ENCODE assay signal across 8 cellular contexts in genomic region chr19:47765522-47766358, GRCh38. TPM values are rescaled to one million over a fixed set of nuclear protein-coding genes. Genes with fewer than 3 reads are reported as not detected.
DNase-seq lines count a peak whose midpoint lies in the region; ATAC-seq, FAIRE-seq and TF ChIP-seq lines count a peak whose summit lies in the region.

No MANE protein-coding gene starts in this region.

- no peak overlapping the region for H3K4me3 ChIP-seq in CD8-positive, alpha-beta memory T cell (ENCODE audit: low read length)
- H3K4me3 ChIP-seq in body of pancreas (no peak overlapping the region), kidney (ENCODE audit: low read length in 2 of 2) (no peak overlapping the region)

- H3K4me1 ChIP-seq in CD8-positive, alpha-beta memory T cell (ENCODE audit: insufficient read depth, low read length), result no peaks in the 10 kb centered on the region
- peaks cover 8% of the 10 kb centered on the region for H3K4me1 ChIP-seq in body of pancreas
- H3K4me1 ChIP-seq in kidney (ENCODE audit: control insufficient read depth in 1 of 2, insufficient read depth in 1 of 2, low read depth in 1 of 2, low read length in 2 of 2), result no peaks in the 10 kb centered on the region

- H3K27ac Mint-ChIP-seq in CD8-positive, alpha-beta memory T cell, result no peak overlapping the region
- no peak overlapping the region for H3K27ac Mint-ChIP-seq in stimulated activated naive B cell treated with anti-CD40 and anti-IgM and Interleukin-4, amounts not matched to agents 10 μg/mL and 1 μg/mL and 100 μg/mL, for 72 hours

- WGBS in body of pancreas, 2 donors, result 23 to 28% methylated on average over 13 to 19 of the region's 19 CpGs

- no peak overlapping the region for H3K27ac ChIP-seq in CD8-positive, alpha-beta memory T cell (ENCODE audit: low read depth, low read length)
- H3K27ac ChIP-seq in RWPE1 (no peak overlapping the region), body of pancreas (no peak overlapping the region), kidney (ENCODE audit: low read depth in 2 of 2, low read length in 2 of 2) (no peak overlapping the region)

- CTCF ChIA-PET in CD8-positive, alpha-beta memory T cell (lab: Charles Lee), result interaction anchor here (1.2 to 1.3 kb wide), 3 partner anchors 11 to 99 kb away, joined by 3 to 5 read pairs (median 3); no protein-coding TSS in a partner anchor
- CTCF ChIA-PET in RWPE1 (lab: Yijun Ruan, JAX), result interaction anchor here (0.6 to 1.3 kb wide), 5 partner anchors 17 to 839 kb away, joined by 3 to 6 read pairs (median 5); no protein-coding TSS in a partner anchor

- intact Hi-C loops in body of pancreas (cut with DNase I) (no loop called here), kidney (cut with DNase I) (no loop called here)

- no peaks in the 10 kb centered on the region for H3K36me3 Mint-ChIP-seq in CD8-positive, alpha-beta memory T cell
- peaks cover 3 to 4% of the 10 kb centered on the region in 2 donors for H3K36me3 Mint-ChIP-seq in stimulated activated naive B cell treated with anti-CD40 and anti-IgM and Interleukin-4, amounts not matched to agents 10 μg/mL and 1 μg/mL and 100 μg/mL, for 72 hours

- H3K9ac ChIP-seq in kidney (ENCODE audit: low read length in 2 of 2), result no peak overlapping the region

- no peaks in the 10 kb centered on the region for H3K9me3 ChIP-seq in CD8-positive, alpha-beta memory T cell (ENCODE audit: low read length)
- H3K9me3 ChIP-seq in body of pancreas (no peaks in the 10 kb centered on the region), kidney (ENCODE audit: control insufficient read depth in 1 of 2, low read length in 2 of 2) (no peaks in the 10 kb centered on the region)

- TF ChIP-seq CTCF in RWPE1 (conservative IDR thresholded peaks at IDR 0.05; ENCODE audit: low read depth) (peak; percentile 67), body of pancreas (IDR thresholded peaks at IDR 0.05) (peak; percentile 47 to 75 (median 64)), kidney (IDR thresholded peaks at IDR 0.05; ENCODE audit: borderline replicate concordance, extremely low read depth, insufficient read depth) (peak; percentile 79)

- no peaks in the 10 kb centered on the region for H3K27me3 ChIP-seq in CD8-positive, alpha-beta memory T cell (ENCODE audit: insufficient read depth, low read length, poor library complexity, severe bottlenecking)
- no peaks in the 10 kb centered on the region for H3K27me3 ChIP-seq in body of pancreas

- ATAC-seq in body of pancreas, result peak; percentile 63
- peak; percentile 51 to 63 for ATAC-seq in stimulated activated naive B cell treated with anti-CD40 and anti-IgM and Interleukin-4, amounts not matched to agents 10 μg/mL and 1 μg/mL and 100 μg/mL, for 72 hours (replicated peaks)

- no peak for FAIRE-seq in kidney (lab: Jason Lieb, UNC)

- no peak for TF ChIP-seq POLR2A in body of pancreas (IDR thresholded peaks at IDR 0.05)

- no peaks in the 10 kb centered on the region for H3K36me3 ChIP-seq in CD8-positive, alpha-beta memory T cell (ENCODE audit: insufficient read depth, low read length)
- H3K36me3 ChIP-seq in body of pancreas (replicated peaks in 1 of 2; ENCODE audit: insufficient read depth in 1 of 2, low read depth in 2 of 2) (no peaks in the 10 kb centered on the region), kidney (ENCODE audit: control insufficient read depth in 1 of 2, insufficient read depth in 2 of 2, low read length in 2 of 2) (no peaks in the 10 kb centered on the region)

- H3K27me3 Mint-ChIP-seq in CD8-positive, alpha-beta memory T cell, result peaks cover 0 to 1% of the 10 kb centered on the region in 2 donors
- H3K27me3 Mint-ChIP-seq in stimulated activated naive B cell treated with anti-CD40 and anti-IgM and Interleukin-4, amounts not matched to agents 10 μg/mL and 1 μg/mL and 100 μg/mL, for 72 hours, result no peaks in the 10 kb centered on the region

- H3K4me3 Mint-ChIP-seq in CD8-positive, alpha-beta memory T cell, result no peak overlapping the region
- no peak overlapping the region for H3K4me3 Mint-ChIP-seq in stimulated activated naive B cell treated with anti-CD40 and anti-IgM and Interleukin-4, amounts not matched to agents 10 μg/mL and 1 μg/mL and 100 μg/mL, for 72 hours

- POLR2A ChIA-PET in CD8-positive, alpha-beta memory T cell (lab: Charles Lee), result no interaction called here
- POLR2A ChIA-PET in RWPE1 (lab: Yijun Ruan, JAX; ENCODE audit: low non-redundant PET), result interaction anchor here (0.6 kb wide), 2 partner anchors 24 to 112 kb away, joined by 3 to 4 read pairs; no protein-coding TSS in a partner anchor

- peak in 3 of 5 donors; percentile 21 to 59 (median 28) for DNase-seq in CD8-positive, alpha-beta memory T cell
- DNase-seq in HT-29 (ENCODE audit: low spot score) (peak; percentile 96), RWPE1 (ENCODE audit: low spot score) (no peak), body of pancreas (peak; percentile 63 to 76 (median 67)), kidney (peak; percentile 86), NK-92 (lab: John Stamatoyannopoulos, UW; ENCODE audit: unreplicated experiment) (no peak), NCI-H226 (no peak)
- DNase-seq in stimulated activated naive B cell treated with anti-CD40 and anti-IgM and Interleukin-4, amounts not matched to agents 10 μg/mL and 1 μg/mL and 100 μg/mL, for 72 hours, result no peak

- H3K9me3 Mint-ChIP-seq in CD8-positive, alpha-beta memory T cell, result no peaks in the 10 kb centered on the region
- H3K9me3 Mint-ChIP-seq in stimulated activated naive B cell treated with anti-CD40 and anti-IgM and Interleukin-4, amounts not matched to agents 10 μg/mL and 1 μg/mL and 100 μg/mL, for 72 hours, result peaks cover 0 to 2% of the 10 kb centered on the region in 2 donors

- peaks cover 3 to 6% (median 4%) of the 10 kb centered on the region in 3 donors for H3K4me1 Mint-ChIP-seq in CD8-positive, alpha-beta memory T cell
- peaks cover 10 to 15% of the 10 kb centered on the region in 2 donors for H3K4me1 Mint-ChIP-seq in stimulated activated naive B cell treated with anti-CD40 and anti-IgM and Interleukin-4, amounts not matched to agents 10 μg/mL and 1 μg/mL and 100 μg/mL, for 72 hours

RNA-seq across cellular contexts. Expression of gene SELENOW, which starts 12.8 kb away (rescaled TPM):
- total RNA-seq in CD8-positive, alpha-beta memory T cell, result 100 to 1,000 TPM; 116 to 122 TPM
- polyA plus RNA-seq in CD8-positive, alpha-beta memory T cell, result 334 TPM
- total RNA-seq in HT-29 (2014; rRNA removed; shearing (Covaris generic)), result 492 and 534 TPM in 2 replicates
- total RNA-seq in body of pancreas (100 to 1,000 TPM; 189 to 296 TPM), kidney (254 TPM)
- polyA plus RNA-seq in kidney (ENCODE audit: insufficient read depth, low read depth, low replicate concordance), result 530 TPM

RNA-seq across cellular contexts. Expression of gene NOP53, which starts 20.4 kb away (rescaled TPM):
- total RNA-seq in CD8-positive, alpha-beta memory T cell, result 100 to 1,000 TPM; 236 to 243 TPM
- polyA plus RNA-seq in CD8-positive, alpha-beta memory T cell, result 196 TPM
- total RNA-seq in HT-29 (2014; rRNA removed; shearing (Covaris generic)), result 300 and 310 TPM in 2 replicates
- 100 to 1,000 TPM; 436 to 761 TPM for total RNA-seq in body of pancreas
- 305 TPM for total RNA-seq in kidney
- 258 TPM for polyA plus RNA-seq in kidney (ENCODE audit: insufficient read depth, low read depth, low replicate concordance)

RNA-seq across cellular contexts. Expression of gene TPRX1, which starts 38.6 kb away (rescaled TPM):
- not detected for total RNA-seq in CD8-positive, alpha-beta memory T cell
- not detected for polyA plus RNA-seq in CD8-positive, alpha-beta memory T cell
- total RNA-seq in HT-29 (2014; rRNA removed; shearing (Covaris generic)), result not detected in 2 replicates
- total RNA-seq in body of pancreas (not detected), kidney (not detected)
- not detected for polyA plus RNA-seq in kidney (ENCODE audit: insufficient read depth, low read depth, low replicate concordance)

RNA-seq across cellular contexts. Expression of gene EHD2, which starts 52.5 kb away (rescaled TPM):
- total RNA-seq in CD8-positive, alpha-beta memory T cell, result under 1 TPM in 1 of 2 experiments, not detected in 1; 0.07 TPM
- polyA plus RNA-seq in CD8-positive, alpha-beta memory T cell, result not detected
- 18.4 and 20.3 TPM in 2 replicates for total RNA-seq in HT-29 (2014; rRNA removed; shearing (Covaris generic))
- total RNA-seq in body of pancreas (10 to 100 TPM; 41.2 to 66.3 TPM), kidney (105 TPM)
- polyA plus RNA-seq in kidney (ENCODE audit: insufficient read depth, low read depth, low replicate concordance), result 19.4 TPM

RNA-seq across cellular contexts. Expression of gene CRX, which starts 56.0 kb away (rescaled TPM):
- not detected for total RNA-seq in CD8-positive, alpha-beta memory T cell
- not detected for polyA plus RNA-seq in CD8-positive, alpha-beta memory T cell
- not detected in 2 replicates for total RNA-seq in HT-29 (2014; rRNA removed; shearing (Covaris generic))
- total RNA-seq in body of pancreas, result not detected
- not detected for total RNA-seq in kidney
- polyA plus RNA-seq in kidney (ENCODE audit: insufficient read depth, low read depth, low replicate concordance), result not detected

Comparison
In these comparisons a context has a peak if more than half of its experiments do, and no peak if none do; other contexts are left out.
1. DNase-seq: peak in CD8-positive, alpha-beta memory T cell (3 of 5), HT-29 (single experiment), body of pancreas (4 of 4) and kidney (single experiment); none in RWPE1 (single experiment), stimulated activated naive B cell treated with anti-CD40 and anti-IgM and Interleukin-4, amounts not matched to agents 10 μg/mL and 1 μg/mL and 100 μg/mL, for 72 hours (single experiment), NK-92 (single experiment) and NCI-H226 (single experiment).
2. Peak in every context shown above with its lines, with median percentiles within 50 percentile points of each other: CTCF ChIP-seq.